ENCODE assay signal across 2 cellular contexts in the genomic region with DNA sequence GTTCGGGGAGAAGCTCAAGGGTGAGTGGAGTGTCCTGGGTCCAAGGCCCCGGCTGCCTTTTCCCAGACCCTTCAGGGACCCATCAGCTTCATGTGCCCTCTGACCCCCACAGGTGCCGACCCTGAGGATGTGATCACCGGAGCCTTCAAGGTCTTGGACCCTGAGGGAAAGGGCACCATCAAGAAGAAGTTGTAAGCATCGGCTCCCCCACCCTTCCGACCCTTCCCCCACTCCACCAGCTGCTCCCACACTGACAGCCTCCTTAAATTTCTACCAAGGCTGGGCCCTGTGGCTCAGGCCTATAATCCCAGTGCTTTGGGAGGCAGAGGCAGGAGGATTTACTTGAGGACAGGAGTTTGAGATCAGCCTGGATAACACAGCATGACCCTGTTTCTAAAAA.
TF ChIP-seq lines count a peak whose summit lies in the region.

No MANE protein-coding gene starts in this region.

TF ChIP-seq in HEK293, 187 proteins besides CTCF, POLR2A, EP300 and RAD21:
- no peak for TF ChIP-seq ZNF274 (IDR thresholded peaks at IDR 0.05; ENCODE audit: low read length)
- no peak for TF ChIP-seq ZNF274 (tag by site-specific recombination; IDR thresholded peaks at IDR 0.05; ENCODE audit: borderline replicate concordance)
- TF ChIP-seq ZNF544 (tag by site-specific recombination; IDR thresholded peaks at IDR 0.05), result no peak
- no peak for TF ChIP-seq ZNF174 (tag by site-specific recombination; IDR thresholded peaks at IDR 0.05)
- no peak for TF ChIP-seq SCRT2 (tag by site-specific recombination; IDR thresholded peaks at IDR 0.05)
- TF ChIP-seq ZNF354C (tag by site-specific recombination; IDR thresholded peaks at IDR 0.05; ENCODE audit: borderline replicate concordance, low read depth), result no peak

TF ChIP-seq in HepG2, 621 proteins besides CTCF, POLR2A, EP300 and RAD21:
- TF ChIP-seq PCBP1 (IDR thresholded peaks at IDR 0.05; ENCODE audit: borderline replicate concordance, low read depth, low read length) (no peak), KDM5B (CRISPR knock-in tag; IDR thresholded peaks at IDR 0.05; ENCODE audit: borderline replicate concordance) (0 out of 2 replicates have a peak, but pooled peaks have one; percentile 2)
- TF ChIP-seq, protein P1, sequence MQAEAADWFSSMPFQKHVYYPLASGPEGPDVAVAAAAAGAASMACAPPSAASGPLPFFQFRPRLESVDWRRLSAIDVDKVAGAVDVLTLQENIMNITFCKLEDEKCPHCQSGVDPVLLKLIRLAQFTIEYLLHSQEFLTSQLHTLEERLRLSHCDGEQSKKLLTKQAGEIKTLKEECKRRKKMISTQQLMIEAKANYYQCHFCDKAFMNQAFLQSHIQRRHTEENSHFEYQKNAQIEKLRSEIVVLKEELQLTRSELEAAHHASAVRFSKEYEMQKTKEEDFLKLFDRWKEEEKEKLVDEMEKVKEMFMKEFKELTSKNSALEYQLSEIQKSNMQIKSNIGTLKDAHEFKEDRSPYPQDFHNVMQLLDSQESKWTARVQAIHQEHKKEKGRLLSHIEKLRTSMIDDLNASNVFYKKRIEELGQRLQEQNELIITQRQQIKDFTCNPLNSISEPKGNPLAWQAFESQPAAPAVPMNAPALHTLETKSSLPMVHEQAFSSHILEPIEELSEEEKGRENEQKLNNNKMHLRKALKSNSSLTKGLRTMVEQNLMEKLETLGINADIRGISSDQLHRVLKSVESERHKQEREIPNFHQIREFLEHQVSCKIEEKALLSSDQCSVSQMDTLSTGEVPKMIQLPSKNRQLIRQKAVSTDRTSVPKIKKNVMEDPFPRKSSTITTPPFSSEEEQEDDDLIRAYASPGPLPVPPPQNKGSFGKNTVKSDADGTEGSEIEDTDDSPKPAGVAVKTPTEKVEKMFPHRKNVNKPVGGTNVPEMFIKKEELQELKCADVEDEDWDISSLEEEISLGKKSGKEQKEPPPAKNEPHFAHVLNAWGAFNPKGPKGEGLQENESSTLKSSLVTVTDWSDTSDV (CRISPR knock-in tag; IDR thresholded peaks at IDR 0.05), result no peak
TF ChIP-seq in HepG2: peak in this region for 1.
